In the genomic region with DNA sequence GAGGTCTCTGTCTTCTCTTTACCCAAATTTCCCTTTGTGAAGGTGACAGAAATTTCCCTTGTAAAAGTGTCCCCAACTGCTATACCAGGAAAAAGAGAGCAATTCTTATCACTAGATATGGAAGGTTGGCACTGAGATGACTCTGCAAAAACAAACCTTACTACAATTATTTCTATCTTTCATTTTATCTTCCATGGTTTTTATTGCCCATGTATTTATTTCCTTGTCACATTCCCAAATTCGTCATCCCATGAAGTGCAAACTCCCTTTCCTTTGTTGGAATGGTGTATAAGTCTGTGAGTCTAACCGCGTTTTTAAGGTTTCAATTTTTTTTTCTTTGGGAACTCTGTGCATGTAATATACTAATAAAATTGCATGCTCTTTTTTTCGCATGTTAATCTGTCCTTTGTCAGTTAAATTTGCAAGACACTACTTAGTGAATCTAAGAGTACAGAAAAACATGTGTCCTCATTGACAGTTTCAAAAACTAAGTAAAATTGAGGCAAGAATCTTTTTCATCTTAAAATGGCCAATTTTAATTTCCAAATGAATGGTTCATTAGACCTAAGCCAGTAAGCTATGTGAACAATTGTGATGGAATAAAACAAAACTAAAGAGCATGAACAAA, we compare ENCODE assay signal across 2 cellular contexts.
TF ChIP-seq lines count a peak whose summit lies in the region.

No MANE protein-coding gene starts in this region.

TF ChIP-seq in HEK293, 187 proteins besides CTCF, POLR2A, EP300 and RAD21:
- peak; percentile 47 for TF ChIP-seq PRDM1 (tag by site-specific recombination; IDR thresholded peaks at IDR 0.05)
- TF ChIP-seq TRIM28 (IDR thresholded peaks at IDR 0.05; ENCODE audit: borderline replicate concordance, low read length): no peak
- no peak for TF ChIP-seq ZNF626 (tag by site-specific recombination; IDR thresholded peaks at IDR 0.05)
- no peak for TF ChIP-seq GLIS1 (tag by site-specific recombination; IDR thresholded peaks at IDR 0.05)
- TF ChIP-seq SCRT2 (tag by site-specific recombination; IDR thresholded peaks at IDR 0.05): peak; percentile 71; the same call in 1 of the 2 replicates
- no peak for TF ChIP-seq ZNF350 (tag by site-specific recombination; IDR thresholded peaks at IDR 0.05)
- TF ChIP-seq ZNF266 (tag by site-specific recombination; IDR thresholded peaks at IDR 0.05; ENCODE audit: low read depth): no peak
- TF ChIP-seq, protein P1, sequence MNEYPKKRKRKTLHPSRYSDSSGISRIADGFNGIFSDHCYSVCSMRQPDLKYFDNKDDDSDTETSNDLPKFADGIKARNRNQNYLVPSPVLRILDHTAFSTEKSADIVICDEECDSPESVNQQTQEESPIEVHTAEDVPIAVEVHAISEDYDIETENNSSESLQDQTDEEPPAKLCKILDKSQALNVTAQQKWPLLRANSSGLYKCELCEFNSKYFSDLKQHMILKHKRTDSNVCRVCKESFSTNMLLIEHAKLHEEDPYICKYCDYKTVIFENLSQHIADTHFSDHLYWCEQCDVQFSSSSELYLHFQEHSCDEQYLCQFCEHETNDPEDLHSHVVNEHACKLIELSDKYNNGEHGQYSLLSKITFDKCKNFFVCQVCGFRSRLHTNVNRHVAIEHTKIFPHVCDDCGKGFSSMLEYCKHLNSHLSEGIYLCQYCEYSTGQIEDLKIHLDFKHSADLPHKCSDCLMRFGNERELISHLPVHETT (tag by site-specific recombination; IDR thresholded peaks at IDR 0.05): no peak

TF ChIP-seq in K562, 482 proteins besides CTCF, POLR2A, EP300 and RAD21 (continues in another document):
- TF ChIP-seq, protein P2, sequence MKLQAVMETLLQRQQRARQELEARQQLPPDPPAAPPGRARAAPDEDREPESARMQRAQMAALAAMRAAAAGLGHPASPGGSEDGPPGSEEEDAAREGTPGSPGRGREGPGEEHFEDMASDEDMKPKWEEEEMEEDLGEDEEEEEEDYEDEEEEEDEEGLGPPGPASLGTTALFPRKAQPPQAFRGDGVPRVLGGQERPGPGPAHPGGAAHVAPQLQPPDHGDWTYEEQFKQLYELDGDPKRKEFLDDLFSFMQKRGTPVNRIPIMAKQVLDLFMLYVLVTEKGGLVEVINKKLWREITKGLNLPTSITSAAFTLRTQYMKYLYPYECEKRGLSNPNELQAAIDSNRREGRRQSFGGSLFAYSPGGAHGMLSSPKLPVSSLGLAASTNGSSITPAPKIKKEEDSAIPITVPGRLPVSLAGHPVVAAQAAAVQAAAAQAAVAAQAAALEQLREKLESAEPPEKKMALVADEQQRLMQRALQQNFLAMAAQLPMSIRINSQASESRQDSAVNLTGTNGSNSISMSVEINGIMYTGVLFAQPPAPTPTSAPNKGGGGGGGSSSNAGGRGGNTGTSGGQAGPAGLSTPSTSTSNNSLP (IDR thresholded peaks at IDR 0.05; ENCODE audit: borderline replicate concordance, low read depth, low read length): 0 out of 2 replicates have a peak, but pooled peaks have one; percentile 0
- TF ChIP-seq C11orf30 (IDR thresholded peaks at IDR 0.05; ENCODE audit: low read depth) (peak; percentile 80), TAF9B (IDR thresholded peaks at IDR 0.05; ENCODE audit: partially characterized antibody) (peak; percentile 7), ZNF79 (CRISPR knock-in tag; IDR thresholded peaks at IDR 0.05; ENCODE audit: low read depth) (no peak), ILF3 (IDR thresholded peaks at IDR 0.05; ENCODE audit: borderline replicate concordance) (peak; percentile 57; the same call in 1 of the 2 replicates), U2AF2 (optimal IDR thresholded peaks at IDR 0.05; ENCODE audit: low read depth, low read length) (no peak), SRSF3 (IDR thresholded peaks at IDR 0.05; ENCODE audit: insufficient read depth, low read length) (no peak), NFE2 (IDR thresholded peaks at IDR 0.05; ENCODE audit: low read depth) (peak; percentile 89), MAFG (tag; conservative IDR thresholded peaks at IDR 0.05) (peak; percentile 87), ZNF408 (CRISPR knock-in tag; IDR thresholded peaks at IDR 0.05; ENCODE audit: low read depth) (no peak), DPF2 (IDR thresholded peaks at IDR 0.05) (peak; percentile 61), GATAD2B (IDR thresholded peaks at IDR 0.05; ENCODE audit: borderline replicate concordance) (0 out of 2 replicates have a peak, but pooled peaks have one; percentile 38), ZNF75A (CRISPR knock-in tag; IDR thresholded peaks at IDR 0.05) (no peak), CBX5 (IDR thresholded peaks at IDR 0.05; ENCODE audit: borderline replicate concordance, low read depth) (no peak), XRCC3 (IDR thresholded peaks at IDR 0.05) (no peak), MAFF (IDR thresholded peaks at IDR 0.05; ENCODE audit: low read length) (peak; percentile 76), RBM17 (IDR thresholded peaks at IDR 0.05; ENCODE audit: borderline replicate concordance, low read depth, low read length) (no peak), ZNF561 (CRISPR knock-in tag; conservative IDR thresholded peaks at IDR 0.05) (no peak), MAFK (IDR thresholded peaks at IDR 0.05; ENCODE audit: low read length) (peak; percentile 60; the same call in 1 of the 2 replicates), ZSCAN29 (IDR thresholded peaks at IDR 0.05) (no peak), HDAC6 (IDR thresholded peaks at IDR 0.05; ENCODE audit: low read depth, low read length) (no peak), MTA1 (IDR thresholded peaks at IDR 0.05; ENCODE audit: borderline replicate concordance) (no peak), NFXL1 (CRISPR knock-in tag; IDR thresholded peaks at IDR 0.05) (no peak), SMARCA4 (IDR thresholded peaks at IDR 0.05) (peak; percentile 45; the same call in 1 of the 2 replicates), ASH1L (IDR thresholded peaks at IDR 0.05; ENCODE audit: borderline replicate concordance, low read depth, partially characterized antibody) (no peak), POLR2AphosphoS5 (IDR thresholded peaks at IDR 0.05; ENCODE audit: control insufficient read depth, insufficient read depth, low read depth, low read length) (no peak), RBM22 (IDR thresholded peaks at IDR 0.05; ENCODE audit: low read depth, low read length, poor library complexity, severe bottlenecking) (no peak), ZBTB8A (IDR thresholded peaks at IDR 0.05; ENCODE audit: partially characterized antibody) (no peak), POLR2B (IDR thresholded peaks at IDR 0.05; ENCODE audit: low read depth, partially characterized antibody) (peak; percentile 47)
- TF ChIP-seq, protein P3, sequence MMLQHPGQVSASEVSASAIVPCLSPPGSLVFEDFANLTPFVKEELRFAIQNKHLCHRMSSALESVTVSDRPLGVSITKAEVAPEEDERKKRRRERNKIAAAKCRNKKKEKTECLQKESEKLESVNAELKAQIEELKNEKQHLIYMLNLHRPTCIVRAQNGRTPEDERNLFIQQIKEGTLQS (IDR thresholded peaks at IDR 0.05): no peak
- TF ChIP-seq, protein P3 (CRISPR knock-in tag; conservative IDR thresholded peaks at IDR 0.05): no peak
- TF ChIP-seq, protein P4, sequence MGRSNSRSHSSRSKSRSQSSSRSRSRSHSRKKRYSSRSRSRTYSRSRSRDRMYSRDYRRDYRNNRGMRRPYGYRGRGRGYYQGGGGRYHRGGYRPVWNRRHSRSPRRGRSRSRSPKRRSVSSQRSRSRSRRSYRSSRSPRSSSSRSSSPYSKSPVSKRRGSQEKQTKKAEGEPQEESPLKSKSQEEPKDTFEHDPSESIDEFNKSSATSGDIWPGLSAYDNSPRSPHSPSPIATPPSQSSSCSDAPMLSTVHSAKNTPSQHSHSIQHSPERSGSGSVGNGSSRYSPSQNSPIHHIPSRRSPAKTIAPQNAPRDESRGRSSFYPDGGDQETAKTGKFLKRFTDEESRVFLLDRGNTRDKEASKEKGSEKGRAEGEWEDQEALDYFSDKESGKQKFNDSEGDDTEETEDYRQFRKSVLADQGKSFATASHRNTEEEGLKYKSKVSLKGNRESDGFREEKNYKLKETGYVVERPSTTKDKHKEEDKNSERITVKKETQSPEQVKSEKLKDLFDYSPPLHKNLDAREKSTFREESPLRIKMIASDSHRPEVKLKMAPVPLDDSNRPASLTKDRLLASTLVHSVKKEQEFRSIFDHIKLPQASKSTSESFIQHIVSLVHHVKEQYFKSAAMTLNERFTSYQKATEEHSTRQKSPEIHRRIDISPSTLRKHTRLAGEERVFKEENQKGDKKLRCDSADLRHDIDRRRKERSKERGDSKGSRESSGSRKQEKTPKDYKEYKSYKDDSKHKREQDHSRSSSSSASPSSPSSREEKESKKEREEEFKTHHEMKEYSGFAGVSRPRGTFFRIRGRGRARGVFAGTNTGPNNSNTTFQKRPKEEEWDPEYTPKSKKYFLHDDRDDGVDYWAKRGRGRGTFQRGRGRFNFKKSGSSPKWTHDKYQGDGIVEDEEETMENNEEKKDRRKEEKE (IDR thresholded peaks at IDR 0.05; ENCODE audit: borderline replicate concordance in 1 of 2, control insufficient read depth in 1 of 2, low read depth in 2 of 2, low read length in 1 of 2): 0 out of 4 replicates have a peak, but pooled peaks of 1 of the 2 experiments have one; percentile 14
- TF ChIP-seq, protein P5, sequence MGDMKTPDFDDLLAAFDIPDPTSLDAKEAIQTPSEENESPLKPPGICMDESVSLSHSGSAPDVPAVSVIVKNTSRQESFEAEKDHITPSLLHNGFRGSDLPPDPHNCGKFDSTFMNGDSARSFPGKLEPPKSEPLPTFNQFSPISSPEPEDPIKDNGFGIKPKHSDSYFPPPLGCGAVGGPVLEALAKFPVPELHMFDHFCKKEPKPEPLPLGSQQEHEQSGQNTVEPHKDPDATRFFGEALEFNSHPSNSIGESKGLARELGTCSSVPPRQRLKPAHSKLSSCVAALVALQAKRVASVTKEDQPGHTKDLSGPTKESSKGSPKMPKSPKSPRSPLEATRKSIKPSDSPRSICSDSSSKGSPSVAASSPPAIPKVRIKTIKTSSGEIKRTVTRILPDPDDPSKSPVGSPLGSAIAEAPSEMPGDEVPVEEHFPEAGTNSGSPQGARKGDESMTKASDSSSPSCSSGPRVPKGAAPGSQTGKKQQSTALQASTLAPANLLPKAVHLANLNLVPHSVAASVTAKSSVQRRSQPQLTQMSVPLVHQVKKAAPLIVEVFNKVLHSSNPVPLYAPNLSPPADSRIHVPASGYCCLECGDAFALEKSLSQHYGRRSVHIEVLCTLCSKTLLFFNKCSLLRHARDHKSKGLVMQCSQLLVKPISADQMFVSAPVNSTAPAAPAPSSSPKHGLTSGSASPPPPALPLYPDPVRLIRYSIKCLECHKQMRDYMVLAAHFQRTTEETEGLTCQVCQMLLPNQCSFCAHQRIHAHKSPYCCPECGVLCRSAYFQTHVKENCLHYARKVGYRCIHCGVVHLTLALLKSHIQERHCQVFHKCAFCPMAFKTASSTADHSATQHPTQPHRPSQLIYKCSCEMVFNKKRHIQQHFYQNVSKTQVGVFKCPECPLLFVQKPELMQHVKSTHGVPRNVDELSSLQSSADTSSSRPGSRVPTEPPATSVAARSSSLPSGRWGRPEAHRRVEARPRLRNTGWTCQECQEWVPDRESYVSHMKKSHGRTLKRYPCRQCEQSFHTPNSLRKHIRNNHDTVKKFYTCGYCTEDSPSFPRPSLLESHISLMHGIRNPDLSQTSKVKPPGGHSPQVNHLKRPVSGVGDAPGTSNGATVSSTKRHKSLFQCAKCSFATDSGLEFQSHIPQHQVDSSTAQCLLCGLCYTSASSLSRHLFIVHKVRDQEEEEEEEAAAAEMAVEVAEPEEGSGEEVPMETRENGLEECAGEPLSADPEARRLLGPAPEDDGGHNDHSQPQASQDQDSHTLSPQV (IDR thresholded peaks at IDR 0.05): peak; percentile 53; the same call in 1 of the 2 replicates
- TF ChIP-seq, protein P6, sequence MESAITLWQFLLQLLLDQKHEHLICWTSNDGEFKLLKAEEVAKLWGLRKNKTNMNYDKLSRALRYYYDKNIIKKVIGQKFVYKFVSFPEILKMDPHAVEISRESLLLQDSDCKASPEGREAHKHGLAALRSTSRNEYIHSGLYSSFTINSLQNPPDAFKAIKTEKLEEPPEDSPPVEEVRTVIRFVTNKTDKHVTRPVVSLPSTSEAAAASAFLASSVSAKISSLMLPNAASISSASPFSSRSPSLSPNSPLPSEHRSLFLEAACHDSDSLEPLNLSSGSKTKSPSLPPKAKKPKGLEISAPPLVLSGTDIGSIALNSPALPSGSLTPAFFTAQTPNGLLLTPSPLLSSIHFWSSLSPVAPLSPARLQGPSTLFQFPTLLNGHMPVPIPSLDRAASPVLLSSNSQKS (CRISPR knock-in tag; IDR thresholded peaks at IDR 0.05): 0 out of 2 replicates have a peak, but pooled peaks have one; percentile 6
- TF ChIP-seq, protein P7, sequence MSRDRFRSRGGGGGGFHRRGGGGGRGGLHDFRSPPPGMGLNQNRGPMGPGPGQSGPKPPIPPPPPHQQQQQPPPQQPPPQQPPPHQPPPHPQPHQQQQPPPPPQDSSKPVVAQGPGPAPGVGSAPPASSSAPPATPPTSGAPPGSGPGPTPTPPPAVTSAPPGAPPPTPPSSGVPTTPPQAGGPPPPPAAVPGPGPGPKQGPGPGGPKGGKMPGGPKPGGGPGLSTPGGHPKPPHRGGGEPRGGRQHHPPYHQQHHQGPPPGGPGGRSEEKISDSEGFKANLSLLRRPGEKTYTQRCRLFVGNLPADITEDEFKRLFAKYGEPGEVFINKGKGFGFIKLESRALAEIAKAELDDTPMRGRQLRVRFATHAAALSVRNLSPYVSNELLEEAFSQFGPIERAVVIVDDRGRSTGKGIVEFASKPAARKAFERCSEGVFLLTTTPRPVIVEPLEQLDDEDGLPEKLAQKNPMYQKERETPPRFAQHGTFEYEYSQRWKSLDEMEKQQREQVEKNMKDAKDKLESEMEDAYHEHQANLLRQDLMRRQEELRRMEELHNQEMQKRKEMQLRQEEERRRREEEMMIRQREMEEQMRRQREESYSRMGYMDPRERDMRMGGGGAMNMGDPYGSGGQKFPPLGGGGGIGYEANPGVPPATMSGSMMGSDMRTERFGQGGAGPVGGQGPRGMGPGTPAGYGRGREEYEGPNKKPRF (IDR thresholded peaks at IDR 0.05; ENCODE audit: low read depth, low read length): no peak
- TF ChIP-seq, protein P8, sequence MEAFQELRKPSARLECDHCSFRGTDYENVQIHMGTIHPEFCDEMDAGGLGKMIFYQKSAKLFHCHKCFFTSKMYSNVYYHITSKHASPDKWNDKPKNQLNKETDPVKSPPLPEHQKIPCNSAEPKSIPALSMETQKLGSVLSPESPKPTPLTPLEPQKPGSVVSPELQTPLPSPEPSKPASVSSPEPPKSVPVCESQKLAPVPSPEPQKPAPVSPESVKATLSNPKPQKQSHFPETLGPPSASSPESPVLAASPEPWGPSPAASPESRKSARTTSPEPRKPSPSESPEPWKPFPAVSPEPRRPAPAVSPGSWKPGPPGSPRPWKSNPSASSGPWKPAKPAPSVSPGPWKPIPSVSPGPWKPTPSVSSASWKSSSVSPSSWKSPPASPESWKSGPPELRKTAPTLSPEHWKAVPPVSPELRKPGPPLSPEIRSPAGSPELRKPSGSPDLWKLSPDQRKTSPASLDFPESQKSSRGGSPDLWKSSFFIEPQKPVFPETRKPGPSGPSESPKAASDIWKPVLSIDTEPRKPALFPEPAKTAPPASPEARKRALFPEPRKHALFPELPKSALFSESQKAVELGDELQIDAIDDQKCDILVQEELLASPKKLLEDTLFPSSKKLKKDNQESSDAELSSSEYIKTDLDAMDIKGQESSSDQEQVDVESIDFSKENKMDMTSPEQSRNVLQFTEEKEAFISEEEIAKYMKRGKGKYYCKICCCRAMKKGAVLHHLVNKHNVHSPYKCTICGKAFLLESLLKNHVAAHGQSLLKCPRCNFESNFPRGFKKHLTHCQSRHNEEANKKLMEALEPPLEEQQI (IDR thresholded peaks at IDR 0.05): peak; percentile 23; the same call in 1 of the 2 replicates
- TF ChIP-seq, protein P9, sequence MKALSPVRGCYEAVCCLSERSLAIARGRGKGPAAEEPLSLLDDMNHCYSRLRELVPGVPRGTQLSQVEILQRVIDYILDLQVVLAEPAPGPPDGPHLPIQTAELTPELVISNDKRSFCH (CRISPR knock-in tag; IDR thresholded peaks at IDR 0.05): no peak
- TF ChIP-seq, protein P9 (tag; IDR thresholded peaks at IDR 0.05): no peak
